Comparison of ENCODE assay signal across 18 cellular contexts in the genomic region with DNA sequence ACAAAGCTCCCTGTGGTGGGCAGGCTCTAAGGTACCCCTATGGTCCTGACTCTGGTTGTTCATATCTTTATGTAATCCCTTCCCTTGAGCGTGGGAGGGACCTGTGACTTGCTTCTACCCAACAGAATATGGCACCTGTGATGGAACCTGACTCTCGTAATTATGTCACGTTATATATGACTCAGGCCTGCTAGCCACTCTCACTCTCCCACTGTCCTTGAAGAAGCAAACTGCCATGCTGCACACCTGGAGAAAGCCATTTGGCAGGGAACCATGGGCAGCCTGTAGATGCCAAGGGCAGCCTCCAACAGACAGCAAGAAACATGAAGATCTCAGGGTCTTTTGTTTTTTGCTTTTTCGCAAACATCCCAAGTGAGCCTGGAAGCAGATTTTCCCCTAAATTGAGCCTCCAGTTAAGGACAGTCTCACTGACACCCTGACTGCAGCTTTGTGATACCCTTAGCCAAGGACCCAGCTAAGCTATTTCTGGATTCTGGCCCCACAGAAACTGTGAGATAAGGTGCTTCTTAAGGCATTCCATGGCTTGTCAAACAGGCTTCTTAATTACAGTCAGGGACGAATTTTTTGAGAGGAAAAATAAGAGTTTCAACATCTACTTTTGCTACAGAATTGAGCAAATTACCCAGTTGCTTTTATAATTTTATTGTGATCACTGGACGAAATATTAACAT. TPM values are rescaled to one million over a fixed set of nuclear protein-coding genes. Genes with fewer than 3 reads are reported as not detected.
DNase-seq lines count a peak whose midpoint lies in the region; ATAC-seq, FAIRE-seq and TF ChIP-seq lines count a peak whose summit lies in the region.
"Had no signal": no experiment of that assay in that cellular context is flagged by ENCODE, and none has a peak within 500 bp of the region (broad histone marks: within the 10 kb centered on the region; RNA-seq: fewer than 3 reads in every experiment).

No MANE protein-coding gene starts in this region.

- H2AK5ac ChIP-seq in IMR-90 (ENCODE audit: low read depth, low read length) (peak overlapping the region; percentile 20), mesenchymal stem cell (ENCODE audit: low read length, severe bottlenecking) (no peak overlapping the region)

- H3K56ac ChIP-seq in IMR-90 (ENCODE audit: extremely low read depth, insufficient read depth, low read length), result no peak overlapping the region; the same call in 1 of the 2 replicates

- no peaks in the 10 kb centered on the region for H3K79me1 ChIP-seq in IMR-90 (ENCODE audit: low read depth in 1 of 2, low read length in 2 of 2)
- H3K79me1 ChIP-seq in mesenchymal stem cell (replicated peaks; ENCODE audit: low read length, poor library complexity, severe bottlenecking), result no peaks in the 10 kb centered on the region

- TF ChIP-seq CTCF in left ventricle myocardium inferior (IDR thresholded peaks at IDR 0.05; ENCODE audit: borderline replicate concordance) (no peak), IMR-90 (conservative IDR thresholded peaks at IDR 0.05; ENCODE audit: low read depth, low read length) (no peak), pancreas (IDR thresholded peaks at IDR 0.05) (no peak)

- no peak overlapping the region for H2BK12ac ChIP-seq in mesenchymal stem cell (ENCODE audit: low read length in 2 of 2)

- no peak for TF ChIP-seq RAD21 in IMR-90 (IDR thresholded peaks at IDR 0.05; ENCODE audit: low read length)

- H3K18ac ChIP-seq in IMR-90 (ENCODE audit: low read depth, low read length) (0 out of 2 replicates have a peak overlapping the region, but pooled peaks have one; percentile 23), mesenchymal stem cell (ENCODE audit: low read depth in 1 of 2, low read length in 2 of 2) (peak overlapping the region in 1 of 2 experiments; percentile 0)

- no peak overlapping the region for H3K9ac ChIP-seq in IMR-90 (ENCODE audit: low read depth, low read length)
- no peak overlapping the region for H3K9ac ChIP-seq in mesenchymal stem cell (ENCODE audit: low read length)
- H3K9ac ChIP-seq: BLaER1 had no signal

- H2BK120ac ChIP-seq in IMR-90 (ENCODE audit: low read depth, low read length), result peak overlapping the region; percentile 22; the same call in 1 of the 2 replicates
- no peak overlapping the region for H2BK120ac ChIP-seq in mesenchymal stem cell (ENCODE audit: low read depth, low read length)

- H2BK5ac ChIP-seq in IMR-90 (ENCODE audit: low read depth, low read length, poor library complexity, severe bottlenecking) (no peak overlapping the region), mesenchymal stem cell (ENCODE audit: low read depth, low read length, poor library complexity, severe bottlenecking) (no peak overlapping the region)

- H4K91ac ChIP-seq in IMR-90 (ENCODE audit: insufficient read depth, low read depth, low read length) (no peak overlapping the region), mesenchymal stem cell (ENCODE audit: low read length) (no peak overlapping the region)

- dilution Hi-C loops in IMR-90 (cut with HindIII; ENCODE audit: low sequenced_read_pairs, unreplicated experiment), result no loop called here

- no peak overlapping the region for H3K27ac ChIP-seq in left ventricle myocardium inferior (replicated peaks)
- H3K27ac ChIP-seq in IMR-90 (ENCODE audit: insufficient read depth, low read length), result no peak overlapping the region
- peak overlapping the region; percentile 42 for H3K27ac ChIP-seq in right cardiac atrium (ENCODE audit: low read length)
- H3K27ac ChIP-seq in pancreas, result peak overlapping the region in 1 of 4 donors; percentile 45
- H3K27ac ChIP-seq in mesenchymal stem cell (ENCODE audit: low read length, poor library complexity, severe bottlenecking), result no peak overlapping the region
- H3K27ac ChIP-seq: BLaER1, HL-60 had no signal

- in situ Hi-C loops in IMR-90 (cut with MboI; ENCODE audit: low sequenced_read_pairs), result no loop called here

- no peaks in the 10 kb centered on the region for H3K36me3 ChIP-seq in left ventricle myocardium inferior
- H3K36me3 ChIP-seq in IMR-90 (ENCODE audit: control insufficient read depth, insufficient read depth, low read length), result no peaks in the 10 kb centered on the region
- no peaks in the 10 kb centered on the region for H3K36me3 ChIP-seq in pancreas
- H3K36me3 ChIP-seq in mesenchymal stem cell (ENCODE audit: control insufficient read depth in 1 of 2, insufficient read depth in 2 of 2, low read depth in 1 of 2, low read length in 2 of 2), result no peaks in the 10 kb centered on the region
- H3K36me3 ChIP-seq: BLaER1 had no signal

- peak overlapping the region; percentile 29; the same call in 1 of the 2 replicates for H3K14ac ChIP-seq in IMR-90 (replicated peaks; ENCODE audit: low read depth, low read length)
- no peak overlapping the region for H3K14ac ChIP-seq in mesenchymal stem cell (ENCODE audit: low read length in 2 of 2)

- ATAC-seq in Right ventricle myocardium superior (ENCODE audit: poor library complexity) (peak; percentile 48), IMR-90 (ENCODE audit: low read depth) (no peak), right cardiac atrium (peak in 1 of 2 donors; percentile 48), pancreas (peak; percentile 60 to 81 (median 60))
- ATAC-seq: GM23338, HCT116 had no signal

- peak overlapping the region; percentile 22; the same call in 1 of the 2 replicates for H3K4ac ChIP-seq in IMR-90 (ENCODE audit: low read depth, low read length)
- H3K4ac ChIP-seq in mesenchymal stem cell (ENCODE audit: low read depth in 1 of 2, low read length in 2 of 2), result no peak overlapping the region

- CTCF ChIA-PET in IMR-90 (lab: Yijun Ruan, JAX), result no interaction called here

- H2AFZ ChIP-seq in IMR-90 (replicated peaks; ENCODE audit: low read length, poor library complexity) (no peak overlapping the region), mesenchymal stem cell (ENCODE audit: low read depth, low read length) (no peak overlapping the region)
- H2AFZ ChIP-seq: GM23338 had no signal

- BruUV-seq in IMR-90 (replicated peaks; lab: Mats Ljungman, UMichigan), result no TSS peak

- H3K9me3 ChIP-seq in left ventricle myocardium inferior (replicated peaks), result no peaks in the 10 kb centered on the region
- H3K9me3 ChIP-seq in IMR-90 (ENCODE audit: control insufficient read depth, insufficient read depth, low read length), result no peaks in the 10 kb centered on the region
- H3K9me3 ChIP-seq in right cardiac atrium (ENCODE audit: control insufficient read depth, low read length), result no peaks in the 10 kb centered on the region
- H3K9me3 ChIP-seq in pancreas, result no peaks in the 10 kb centered on the region
- H3K9me3 ChIP-seq in mesenchymal stem cell (ENCODE audit: control insufficient read depth, low read length), result no peaks in the 10 kb centered on the region
- H3K9me3 ChIP-seq: BLaER1 had no signal

- H4K5ac ChIP-seq in IMR-90 (ENCODE audit: low read depth, low read length), result no peak overlapping the region

- H2BK15ac ChIP-seq in IMR-90 (ENCODE audit: low read depth, low read length), result peak overlapping the region; percentile 2; the same call in 1 of the 3 replicates
- no peak overlapping the region for H2BK15ac ChIP-seq in mesenchymal stem cell (ENCODE audit: low read depth, poor library complexity, severe bottlenecking)

- H3K4me3 ChIP-seq in left ventricle myocardium inferior (no peak overlapping the region), IMR-90 (ENCODE audit: insufficient read depth, low read depth, low read length) (no peak overlapping the region), right cardiac atrium (ENCODE audit: low read length) (no peak overlapping the region), pancreas (no peak overlapping the region), mesenchymal stem cell (ENCODE audit: insufficient read depth in 1 of 2, low read depth in 1 of 2, low read length in 2 of 2) (no peak overlapping the region)
- H3K4me3 ChIP-seq: BLaER1, GM23338 had no signal

- 80% methylated on average over 1 of the region's 6 CpGs; no CpG with 5 or more reads in 1 of the 2 experiments for WGBS in IMR-90 (ENCODE audit: extremely low coverage in 2 of 2, insufficient read length in 1 of 2), 2 experiments
- WGBS in right cardiac atrium, result 67% methylated on average over 6 of the region's 6 CpGs
- WGBS in pancreas, 2 donors, result 59 to 62% methylated on average over 6 of the region's 6 CpGs
- WGBS in mesenchymal stem cell, result 93% methylated on average over 4 of the region's 6 CpGs

- no peak overlapping the region for H2BK20ac ChIP-seq in IMR-90 (ENCODE audit: low read depth, low read length)

- TF ChIP-seq POLR2A in IMR-90 (IDR thresholded peaks at IDR 0.05; ENCODE audit: low read depth, low read length), result no peak

- peaks cover 24% of the 10 kb centered on the region for H3K4me1 ChIP-seq in left ventricle myocardium inferior
- H3K4me1 ChIP-seq in IMR-90 (ENCODE audit: control insufficient read depth, insufficient read depth, low read length), result peaks cover 4% of the 10 kb centered on the region
- H3K4me1 ChIP-seq in right cardiac atrium (ENCODE audit: control insufficient read depth, insufficient read depth, low read length), result peaks cover 4% of the 10 kb centered on the region
- peaks cover 17 to 36% (median 27%) of the 10 kb centered on the region in 3 donors for H3K4me1 ChIP-seq in pancreas
- H3K4me1 ChIP-seq in mesenchymal stem cell (ENCODE audit: control insufficient read depth, insufficient read depth, low read depth, low read length), result peaks cover 2% of the 10 kb centered on the region
- H3K4me1 ChIP-seq: BLaER1 had no signal

- H3K4me2 ChIP-seq in IMR-90 (ENCODE audit: low read depth, low read length) (no peak overlapping the region), mesenchymal stem cell (ENCODE audit: low read length, poor library complexity, severe bottlenecking) (no peak overlapping the region)
- H3K4me2 ChIP-seq: BLaER1, GM23338 had no signal

- intact Hi-C loops in Right ventricle myocardium superior (cut with DNase I) (no loop called here), left ventricle myocardium inferior (cut with micrococcal nuclease) (no loop called here), IMR-90 (cut with micrococcal nuclease) (no loop called here), right cardiac atrium (cut with DNase I) (no loop called here), pancreas (cut with DNase I) (no loop called here)

- DNase-seq in Right ventricle myocardium superior (no peak), left ventricle myocardium inferior (no peak), IMR-90 (no peak), right cardiac atrium (no peak), pancreas (peak in 4 of 6 donors; percentile 47 to 69 (median 54)), mesenchymal stem cell (no peak)
- DNase-seq in effector CD8-positive, alpha-beta T cell (lab: John Stamatoyannopoulos, UW), result no peak
- DNase-seq: 8988T; Calu3; CD4-positive, alpha-beta memory T cell; DMS79 treated with DMSO at 0.1 percent for 48 hours; GF-D8; HFFc6 had no signal

- POLR2A ChIA-PET in IMR-90 (lab: Charles Lee; ENCODE audit: unreplicated experiment), result no interaction called here

- no peak overlapping the region for H4K8ac ChIP-seq in IMR-90 (ENCODE audit: low read depth in 2 of 2, low read length in 2 of 2)
- no peak overlapping the region for H4K8ac ChIP-seq in mesenchymal stem cell (ENCODE audit: low read length)

- no peak overlapping the region for H3K23ac ChIP-seq in IMR-90 (ENCODE audit: low read depth, low read length)
- H3K23ac ChIP-seq in mesenchymal stem cell (ENCODE audit: low read length in 2 of 2), result no peak overlapping the region

- H4K20me1 ChIP-seq in IMR-90 (ENCODE audit: insufficient read depth, low read length), result no peaks in the 10 kb centered on the region
- H4K20me1 ChIP-seq: BLaER1 had no signal

- H3K9me1 ChIP-seq in IMR-90 (ENCODE audit: insufficient read depth, low read length), result peaks cover 10% of the 10 kb centered on the region

- FAIRE-seq in pancreas (lab: Jason Lieb, UNC), result no peak
- FAIRE-seq: H54 had no signal

- no peaks in the 10 kb centered on the region for H3K27me3 ChIP-seq in left ventricle myocardium inferior (ENCODE audit: low read depth)
- H3K27me3 ChIP-seq in IMR-90 (ENCODE audit: control insufficient read depth, insufficient read depth, low read length), result no peaks in the 10 kb centered on the region
- H3K27me3 ChIP-seq in right cardiac atrium (ENCODE audit: control insufficient read depth, insufficient read depth), result no peaks in the 10 kb centered on the region
- H3K27me3 ChIP-seq in pancreas, result no peaks in the 10 kb centered on the region
- no peaks in the 10 kb centered on the region for H3K27me3 ChIP-seq in mesenchymal stem cell (ENCODE audit: control insufficient read depth in 1 of 2, insufficient read depth in 1 of 2, low read length in 2 of 2)
- H3K27me3 ChIP-seq: BLaER1 had no signal

- no peak overlapping the region for H2AK9ac ChIP-seq in IMR-90 (replicated peaks; ENCODE audit: low read depth, low read length, poor library complexity)

RNA-seq across cellular contexts. Expression of gene IFIT5, which starts 49.6 kb away (rescaled TPM):
- total RNA-seq in Right ventricle myocardium superior (7.1 TPM), left ventricle myocardium inferior (7.4 TPM), IMR-90 (2012; rRNA removed) (18.1 and 21.7 TPM in 2 replicates), right cardiac atrium (10 to 100 TPM; 12.2 to 16.7 (median 16.3) TPM), pancreas (1 to 10 TPM; 3.7 to 8.1 (median 4.2) TPM)
- polyA plus RNA-seq in IMR-90 (2012; rRNA removed) (3.9 and 5.2 TPM in 2 replicates), right cardiac atrium (9.2 TPM), pancreas (1 to 10 TPM; 2.9 to 6.1 TPM)
- 1.2 and 1.7 TPM in 2 replicates for polyA plus RNA-seq in IMR-90 (2012; cell fraction: cytosol; rRNA removed)
- 0.24 and 1.7 TPM in 2 replicates for polyA plus RNA-seq in IMR-90 (2012; cell fraction: nucleus; rRNA removed; ENCODE audit: low replicate concordance)
- polyA plus RNA-seq in mesenchymal stem cell (2013, experiment 1 of 2), result 16.7 TPM
- 17.1 TPM for polyA plus RNA-seq in mesenchymal stem cell (2013, experiment 2 of 2)

Comparison
In these comparisons a context has a peak if more than half of its experiments do, and no peak if none do; other contexts are left out.
1. DNase-seq: peak in pancreas (4 of 6); none in Right ventricle myocardium superior (single experiment), left ventricle myocardium inferior (single experiment), IMR-90 (single experiment), right cardiac atrium (0 of 3), effector CD8-positive, alpha-beta T cell (single experiment) and mesenchymal stem cell (single experiment).